ENCODE assay signal across 7 cellular contexts in the genomic region with DNA sequence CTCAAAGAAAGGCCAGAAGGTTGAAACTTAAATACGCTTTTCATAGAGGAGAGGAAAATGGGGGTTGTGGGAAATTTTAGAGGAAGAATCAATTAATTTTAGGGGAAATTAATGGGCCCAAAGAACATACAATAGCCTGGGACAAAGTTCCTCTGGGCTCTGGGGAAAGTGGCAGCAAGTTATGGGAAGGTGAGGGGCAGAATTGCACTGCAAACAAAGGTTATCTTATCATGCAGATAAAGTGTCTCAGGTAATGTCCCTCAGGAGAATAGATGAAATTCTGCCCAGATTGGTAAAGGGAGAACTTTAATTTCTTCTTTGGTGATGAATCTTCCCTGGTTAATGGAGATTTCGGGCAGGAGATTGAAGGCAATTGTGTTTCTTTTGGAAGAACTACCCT.
"Had no signal": no experiment of that assay in that cellular context is flagged by ENCODE, and none has a peak within 500 bp of the region (broad histone marks: within the 10 kb centered on the region; RNA-seq: fewer than 3 reads in every experiment).

No MANE protein-coding gene starts in this region.

- H3K4me3 ChIP-seq: K562 had no signal

- H3K27ac Mint-ChIP-seq: IgD-negative memory B cell had no signal

- H3K27ac ChIP-seq: HL-60, KMS-11 had no signal

- H3K4me1 Mint-ChIP-seq: IgD-negative memory B cell had no signal

- H3K4me3 Mint-ChIP-seq: IgD-negative memory B cell had no signal

- H3K27me3 Mint-ChIP-seq: IgD-negative memory B cell had no signal

- DNase-seq: IMR-90, KBM-7, KG1 had no signal
